Comparison of ENCODE assay signal across 8 cellular contexts in the genomic region with DNA sequence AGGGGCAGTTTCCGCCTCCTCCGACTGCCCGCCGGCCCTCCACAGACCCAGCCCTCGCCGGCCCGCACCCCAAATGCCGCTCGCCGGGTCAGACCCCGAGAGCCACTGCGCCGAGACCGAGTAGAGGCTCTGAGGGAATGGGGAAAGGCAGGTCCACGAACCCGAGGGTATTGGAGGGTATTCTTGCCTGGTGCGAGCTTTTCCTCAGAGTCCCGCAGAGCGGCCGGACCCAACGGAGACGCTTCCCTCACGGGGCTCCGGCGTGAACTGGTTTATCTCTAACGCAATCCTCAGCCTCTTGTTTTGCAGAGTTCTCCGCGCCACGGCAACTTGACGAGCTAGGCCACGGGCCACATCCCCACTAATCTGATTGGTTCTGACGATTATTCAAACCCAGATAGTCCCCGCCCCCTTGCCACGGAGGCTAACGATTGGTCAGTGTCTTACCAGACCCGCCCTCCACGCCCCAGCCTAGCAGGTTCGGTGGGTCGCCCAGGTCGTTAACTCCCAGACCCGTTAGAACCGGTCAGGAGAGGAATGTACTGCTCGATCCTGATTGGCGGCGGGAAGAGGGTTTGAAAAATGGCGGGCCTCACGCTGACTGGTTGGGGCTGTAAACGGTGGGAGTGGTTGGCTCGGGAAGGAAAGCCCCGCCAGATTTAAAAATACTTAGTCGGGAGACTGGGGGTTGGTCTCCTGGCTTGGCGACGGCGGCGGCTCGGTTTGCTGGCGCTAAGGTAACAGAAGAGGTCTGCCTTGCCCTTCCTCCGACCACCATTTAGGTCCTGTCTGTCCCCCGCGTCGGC. TPM values are rescaled to one million over a fixed set of nuclear protein-coding genes. Genes with fewer than 3 reads are reported as not detected.
DNase-seq lines count a peak whose midpoint lies in the region; ATAC-seq and TF ChIP-seq lines count a peak whose summit lies in the region.

HMGB2 (minus strand) TSS at position 274 of the 806 bp plus-strand sequence. CDS start 709 bp downstream, outside the sequence.

- H3K4me1 ChIP-seq in PC-3 (ENCODE audit: insufficient read depth, low read length): peaks cover 27% of the 10 kb centered on the region
- H3K4me1 ChIP-seq in mononuclear cell (ENCODE audit: insufficient read depth, low read length): peaks cover 30% of the 10 kb centered on the region

- ATAC-seq in GM21576 (IDR thresholded peaks at IDR 0.05; ENCODE audit: unreplicated experiment) (peak; percentile 89), PC-3 (peak; percentile 84)

- TF ChIP-seq EP300 in Ishikawa (IDR thresholded peaks at IDR 0.05; ENCODE audit: borderline replicate concordance): no peak; the same call in 1 of the 2 replicates

- peaks cover 50% of the 10 kb centered on the region for H3K79me2 ChIP-seq in PC-3 (ENCODE audit: low read length)

- POLR2A ChIA-PET in PC-3 (lab: Charles Lee; ENCODE audit: unreplicated experiment): interaction anchor here (0.6 to 1.0 kb wide), 3 partner anchors 27 to 295 kb away, joined by 6 to 52 read pairs (median 8); partner anchors contain the start of gene SAP30

- no peak for TF ChIP-seq RAD21 in Ishikawa (IDR thresholded peaks at IDR 0.05; ENCODE audit: low read depth)

- H3K4me3 ChIP-seq in PC-3 (ENCODE audit: low read length) (peak within 1 kb of the TSS; percentile 91), epithelial cell of esophagus (ENCODE audit: low read length) (peak within 1 kb of the TSS; percentile 96), mononuclear cell (ENCODE audit: low read length) (peak within 1 kb of the TSS; percentile 92)

- no peaks in the 10 kb centered on the region for H3K9me3 ChIP-seq in PC-3 (ENCODE audit: low read length)
- H3K9me3 ChIP-seq in mononuclear cell (ENCODE audit: low read depth, low read length): no peaks in the 10 kb centered on the region

- H3K9me2 ChIP-seq in PC-3 (replicated peaks; ENCODE audit: low read length): no peaks in the 10 kb centered on the region

- peak; percentile 96 for DNase-seq in DMS114 treated with DMSO at 0.1 percent for 48 hours (lab: John Stamatoyannopoulos, UW; ENCODE audit: unreplicated experiment)
- peak; percentile 98 for DNase-seq in PC-3
- DNase-seq in activated T-cell treated with anti-CD3 and anti-CD28 coated beads for 48 hours (ENCODE audit: low read depth): peak; percentile 98
- DNase-seq in epithelial cell of esophagus (ENCODE audit: low read depth): peak; percentile 100
- peak; percentile 99 to 100 for DNase-seq in stimulated activated CD8-positive, alpha-beta memory T cell treated with anti-CD3 and anti-CD28 coated beads, Interleukin-4, amount 100 ng/mL, for 1 hour (ENCODE audit: low read depth in 2 of 2, low spot score in 1 of 2)

- H4K20me1 ChIP-seq in PC-3 (ENCODE audit: low read length): peaks cover 18% of the 10 kb centered on the region

- intact Hi-C loops in PC-3 (cut with micrococcal nuclease): loop anchor here (1.0 to 2.0 kb wide), 2 partner anchors 35 to 83 kb away; no protein-coding TSS in a partner anchor

- CTCF ChIA-PET in PC-3 (lab: Charles Lee): interaction anchor here (0.7 to 1.5 kb wide), 3 partner anchors 15 to 84 kb away, joined by 3 to 4 read pairs (median 3); partner anchors contain the start of gene SAP30

- no peaks in the 10 kb centered on the region for H3K27me3 ChIP-seq in PC-3 (ENCODE audit: low read length)
- H3K27me3 ChIP-seq in mononuclear cell (ENCODE audit: insufficient read depth, low read length): no peaks in the 10 kb centered on the region

- peak within 1 kb of the TSS; percentile 96 for H3K4me2 ChIP-seq in PC-3 (ENCODE audit: low read length)

- H3K27ac ChIP-seq in PC-3 (ENCODE audit: low read length): peak within 1 kb of the TSS; percentile 91

- no peaks in the 10 kb centered on the region for H3F3A ChIP-seq in PC-3 (ENCODE audit: low read length, unreplicated experiment)

- TF ChIP-seq CTCF in PC-3 (conservative IDR thresholded peaks at IDR 0.05; ENCODE audit: low read depth, low read length) (no peak), epithelial cell of esophagus (IDR thresholded peaks at IDR 0.05; ENCODE audit: insufficient read depth, low read depth, low read length, missing control alignments) (no peak)

- peak within 1 kb of the TSS; percentile 95 for H2AFZ ChIP-seq in PC-3 (ENCODE audit: low read length)

- BruUV-seq in PC-3 (replicated peaks; lab: Mats Ljungman, UMichigan): no TSS peak

- H3K9ac ChIP-seq in PC-3 (ENCODE audit: low read length): peak within 1 kb of the TSS; percentile 100

- H3K36me3 ChIP-seq in PC-3 (ENCODE audit: low read depth, low read length): peaks cover 21% of the 10 kb centered on the region

TF ChIP-seq in Ishikawa, 13 proteins besides CTCF, POLR2A, EP300 and RAD21:
- peak; percentile 85 for TF ChIP-seq CEBPB (IDR thresholded peaks at IDR 0.05)
- no peak; the same call in 1 of the 2 replicates for TF ChIP-seq NFIC (IDR thresholded peaks at IDR 0.05)
- TF ChIP-seq ZBTB7A (IDR thresholded peaks at IDR 0.05; ENCODE audit: low read depth): no peak
- TF ChIP-seq FOXM1 (IDR thresholded peaks at IDR 0.05; ENCODE audit: borderline replicate concordance, low read depth): peak; percentile 99
- peak; percentile 89 for TF ChIP-seq TAF1 (IDR thresholded peaks at IDR 0.05; ENCODE audit: low read depth)
- TF ChIP-seq YY1 (IDR thresholded peaks at IDR 0.05; ENCODE audit: low read depth): peak; percentile 30; the same call in 1 of the 2 replicates
- peak; percentile 69 for TF ChIP-seq TEAD4 (IDR thresholded peaks at IDR 0.05)
- TF ChIP-seq CREB1 (IDR thresholded peaks at IDR 0.05; ENCODE audit: low read depth): peak; percentile 33; the same call in 1 of the 2 replicates
- TF ChIP-seq TCF12 (IDR thresholded peaks at IDR 0.05; ENCODE audit: low read depth): no peak; the same call in 1 of the 2 replicates
- TF ChIP-seq USF1 (IDR thresholded peaks at IDR 0.05): peak; percentile 61; the same call in 1 of the 2 replicates
- TF ChIP-seq EGR1 (IDR thresholded peaks at IDR 0.05): no peak
- no peak for TF ChIP-seq REST (IDR thresholded peaks at IDR 0.05; ENCODE audit: low read depth)
- TF ChIP-seq MAX (IDR thresholded peaks at IDR 0.05): peak; percentile 73

RNA-seq across cellular contexts. Expression of gene HMGB2, which starts in this region (rescaled TPM):
- total RNA-seq in PC-3 (2014; rRNA removed) (111 and 139 TPM in 2 replicates), mononuclear cell (96.1 TPM)

Comparison
In these comparisons a context has a peak if more than half of its experiments do, and no peak if none do; other contexts are left out.
1. Peak in every context shown above with its lines: DNase-seq, ATAC-seq, H3K4me3 ChIP-seq and H3K27ac ChIP-seq.